In the genomic region with DNA sequence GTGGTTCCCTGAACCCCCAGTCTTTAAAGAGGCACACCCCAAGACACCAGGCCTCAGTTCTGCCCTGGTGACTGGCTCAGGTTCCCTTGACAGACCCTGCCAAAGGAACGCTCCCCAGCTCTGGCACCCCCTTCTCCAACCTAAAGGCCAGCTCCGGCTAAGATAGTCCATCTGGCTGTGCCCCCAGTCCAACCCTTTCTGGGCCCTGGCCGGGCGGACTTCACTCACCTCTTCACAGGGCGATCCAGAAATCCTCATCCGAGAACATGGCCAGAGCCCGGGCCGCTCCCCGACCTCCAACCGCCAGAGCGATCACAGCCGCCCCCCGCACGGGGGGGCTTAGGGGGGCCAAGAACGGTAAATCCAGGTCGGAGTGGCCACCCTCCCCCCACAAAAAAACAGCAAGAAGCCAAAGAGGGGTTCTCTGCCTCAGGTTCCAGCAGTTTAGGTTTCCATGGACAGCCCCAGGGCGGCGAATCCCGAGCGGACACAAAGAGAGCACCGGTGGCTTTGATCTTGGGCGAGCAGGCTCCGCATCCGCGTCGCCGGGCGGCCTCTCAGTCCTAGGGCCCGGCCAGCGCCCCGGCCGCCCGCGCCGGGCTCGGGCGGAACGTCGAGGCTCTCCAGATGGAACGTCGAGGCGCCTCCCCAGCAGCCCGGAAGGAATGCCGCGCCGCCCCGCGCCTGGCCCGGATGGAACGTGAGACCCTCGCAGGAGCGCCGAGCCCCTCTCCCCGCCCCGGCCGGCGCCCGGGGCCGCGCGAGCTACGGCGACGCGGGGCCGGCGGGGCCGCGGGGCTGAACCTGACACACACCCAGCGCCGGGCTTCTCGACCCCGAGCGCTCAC, we compare ENCODE assay signal across 1 cellular context.
TF ChIP-seq lines count a peak whose summit lies in the region.

No MANE protein-coding gene starts in this region.

TF ChIP-seq in IMR-90, 13 proteins besides CTCF, POLR2A, EP300 and RAD21:
- TF ChIP-seq MXI1 (IDR thresholded peaks at IDR 0.05; ENCODE audit: borderline replicate concordance, low read depth, low read length): no peak
- TF ChIP-seq, protein P1, sequence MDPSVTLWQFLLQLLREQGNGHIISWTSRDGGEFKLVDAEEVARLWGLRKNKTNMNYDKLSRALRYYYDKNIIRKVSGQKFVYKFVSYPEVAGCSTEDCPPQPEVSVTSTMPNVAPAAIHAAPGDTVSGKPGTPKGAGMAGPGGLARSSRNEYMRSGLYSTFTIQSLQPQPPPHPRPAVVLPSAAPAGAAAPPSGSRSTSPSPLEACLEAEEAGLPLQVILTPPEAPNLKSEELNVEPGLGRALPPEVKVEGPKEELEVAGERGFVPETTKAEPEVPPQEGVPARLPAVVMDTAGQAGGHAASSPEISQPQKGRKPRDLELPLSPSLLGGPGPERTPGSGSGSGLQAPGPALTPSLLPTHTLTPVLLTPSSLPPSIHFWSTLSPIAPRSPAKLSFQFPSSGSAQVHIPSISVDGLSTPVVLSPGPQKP (IDR thresholded peaks at IDR 0.05; ENCODE audit: borderline replicate concordance, low read depth, low read length): no peak
- no peak for TF ChIP-seq RFX5 (IDR thresholded peaks at IDR 0.05; ENCODE audit: low read depth, low read length)
- TF ChIP-seq, protein P2, sequence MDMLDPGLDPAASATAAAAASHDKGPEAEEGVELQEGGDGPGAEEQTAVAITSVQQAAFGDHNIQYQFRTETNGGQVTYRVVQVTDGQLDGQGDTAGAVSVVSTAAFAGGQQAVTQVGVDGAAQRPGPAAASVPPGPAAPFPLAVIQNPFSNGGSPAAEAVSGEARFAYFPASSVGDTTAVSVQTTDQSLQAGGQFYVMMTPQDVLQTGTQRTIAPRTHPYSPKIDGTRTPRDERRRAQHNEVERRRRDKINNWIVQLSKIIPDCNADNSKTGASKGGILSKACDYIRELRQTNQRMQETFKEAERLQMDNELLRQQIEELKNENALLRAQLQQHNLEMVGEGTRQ (IDR thresholded peaks at IDR 0.05; ENCODE audit: low read depth, low read length): no peak
- no peak for TF ChIP-seq RCOR1 (IDR thresholded peaks at IDR 0.05; ENCODE audit: insufficient replicate concordance, low read length)
- no peak for TF ChIP-seq NFE2L2 (IDR thresholded peaks at IDR 0.05; ENCODE audit: low read depth, low read length)
- TF ChIP-seq MAFK (IDR thresholded peaks at IDR 0.05; ENCODE audit: low read depth, low read length): no peak
- TF ChIP-seq BHLHE40 (IDR thresholded peaks at IDR 0.05; ENCODE audit: low read depth, low read length): no peak
- no peak for TF ChIP-seq SMC3 (IDR thresholded peaks at IDR 0.05; ENCODE audit: low read depth, low read length)
- no peak for TF ChIP-seq CEBPB (IDR thresholded peaks at IDR 0.05; ENCODE audit: low read depth, low read length)
- TF ChIP-seq CHD1 (IDR thresholded peaks at IDR 0.05; ENCODE audit: low read depth, low read length): no peak
